ENCODE assay signal across 28 cellular contexts in the genomic region with DNA sequence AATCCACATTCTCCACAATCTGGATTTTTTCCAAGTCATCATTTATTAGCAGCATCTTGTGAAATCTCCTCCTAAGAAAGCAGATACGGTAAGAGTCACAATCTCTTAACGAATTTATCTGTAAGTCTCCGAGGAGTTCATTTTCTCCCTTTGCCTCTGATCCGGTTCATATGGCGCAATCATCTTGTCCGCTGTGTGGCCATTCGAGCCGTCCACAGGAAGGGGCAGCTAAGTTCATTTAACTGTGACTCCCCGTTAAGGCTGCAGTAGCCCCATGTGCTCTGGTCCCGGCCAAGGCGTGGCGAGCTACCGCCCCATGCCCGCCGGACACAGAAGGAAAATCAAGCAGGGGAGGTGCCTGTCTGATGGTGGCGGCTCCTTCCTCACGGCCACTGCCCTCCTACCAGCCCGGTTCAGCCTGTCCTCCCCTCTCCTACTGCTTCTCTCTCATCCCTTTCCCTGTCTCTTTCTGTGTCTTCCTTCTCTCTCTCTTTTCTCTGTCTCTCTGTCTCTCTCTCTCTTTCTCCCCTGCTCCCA.
"Had no signal": no experiment of that assay in that cellular context is flagged by ENCODE, and none has a peak within 500 bp of the region (broad histone marks: within the 10 kb centered on the region; RNA-seq: fewer than 3 reads in every experiment).

No MANE protein-coding gene starts in this region.

- H3K4me2 ChIP-seq: hepatocyte had no signal

- H3K27ac ChIP-seq: colonic mucosa, epithelial cell of prostate, gastrocnemius medialis, hepatocyte, left lung, neutrophil, parathyroid adenoma, sigmoid colon, skin epidermis, spleen, testis, tibial artery had no signal

- H3K4me3 ChIP-seq: colonic mucosa, gastrocnemius medialis, hepatocyte, left lung, sigmoid colon, skin epidermis, spleen, testis, tibial artery had no signal

- H3K79me2 ChIP-seq: hepatocyte, parathyroid adenoma had no signal

- H3K27me3 Mint-ChIP-seq: dendritic cell treated with granulocyte-macrophage colony-stimulating factor and Interleukin-4, amounts not matched to agents 40 ng/mL and 50 ng/mL, for 4 days; progenitor cell of endocrine pancreas; type B pancreatic cell had no signal

- H3K9ac ChIP-seq: parathyroid adenoma had no signal

- H3K27ac Mint-ChIP-seq: dendritic cell treated with granulocyte-macrophage colony-stimulating factor and Interleukin-4, amounts not matched to agents 40 ng/mL and 50 ng/mL, for 4 days; endodermal cell; natural killer cell; progenitor cell of endocrine pancreas; stimulated activated memory B cell treated with anti-CD40 and anti-IgM and Interleukin-4, amounts not matched to agents 10 μg/mL and 1 μg/mL and 100 μg/mL, for 72 hours; type B pancreatic cell had no signal

- H3K4me3 Mint-ChIP-seq: dendritic cell treated with granulocyte-macrophage colony-stimulating factor and Interleukin-4, amounts not matched to agents 40 ng/mL and 50 ng/mL, for 4 days; endodermal cell; natural killer cell; neural crest cell; stimulated activated memory B cell treated with anti-CD40 and anti-IgM and Interleukin-4, amounts not matched to agents 10 μg/mL and 1 μg/mL and 100 μg/mL, for 72 hours; type B pancreatic cell had no signal

- H2AFZ ChIP-seq: hepatocyte, parathyroid adenoma had no signal

- DNase-seq: colonic mucosa; effector CD8-positive, alpha-beta T cell; endodermal cell; foreskin fibroblast; gastrocnemius medialis; head of caudate nucleus; kidney; left lung; mammary epithelial cell; mesendoderm; natural killer cell; sigmoid colon; spleen; stimulated activated CD4-positive, alpha-beta T cell treated with anti-CD3 and anti-CD28 coated beads, Interleukin-4, amount 100 ng/mL, for 4 hours; stimulated activated naive CD8-positive, alpha-beta T cell treated with anti-CD3 and anti-CD28 coated beads, Interleukin-15, Interleukin-2, amounts not matched to agents 100 U/mL and 50 U/mL, for 24 hours; testis; tibial artery had no signal

- H3K36me3 Mint-ChIP-seq: natural killer cell; stimulated activated memory B cell treated with anti-CD40 and anti-IgM and Interleukin-4, amounts not matched to agents 10 μg/mL and 1 μg/mL and 100 μg/mL, for 72 hours; type B pancreatic cell had no signal

- ATAC-seq: esophagus mucosa; gastrocnemius medialis; left lung; natural killer cell; stimulated activated memory B cell treated with anti-CD40 and anti-IgM and Interleukin-4, amounts not matched to agents 10 μg/mL and 1 μg/mL and 100 μg/mL, for 72 hours; stimulated activated naive CD8-positive, alpha-beta T cell treated with anti-CD3 and anti-CD28 coated beads, Interleukin-15, Interleukin-2, amounts not matched to agents 100 U/mL and 50 U/mL, for 24 hours had no signal

- H3K9me3 Mint-ChIP-seq: dendritic cell treated with granulocyte-macrophage colony-stimulating factor and Interleukin-4, amounts not matched to agents 40 ng/mL and 50 ng/mL, for 4 days; natural killer cell; stimulated activated memory B cell treated with anti-CD40 and anti-IgM and Interleukin-4, amounts not matched to agents 10 μg/mL and 1 μg/mL and 100 μg/mL, for 72 hours; type B pancreatic cell had no signal

- H3K9me3 ChIP-seq: colonic mucosa, gastrocnemius medialis, left lung, neutrophil, sigmoid colon, testis had no signal

- FAIRE-seq: kidney had no signal

- H3K36me3 ChIP-seq: colonic mucosa, gastrocnemius medialis, left lung, neutrophil, sigmoid colon, spleen, tibial artery had no signal

- H3K27me3 ChIP-seq: colonic mucosa, hepatocyte, left lung, neutrophil, sigmoid colon, testis had no signal

- H3K4me1 ChIP-seq: colonic mucosa, gastrocnemius medialis, left lung, parathyroid adenoma, sigmoid colon, spleen, testis, tibial artery had no signal

- H3K4me1 Mint-ChIP-seq: endodermal cell; natural killer cell; neural crest cell; stimulated activated memory B cell treated with anti-CD40 and anti-IgM and Interleukin-4, amounts not matched to agents 10 μg/mL and 1 μg/mL and 100 μg/mL, for 72 hours had no signal
